In genomic region chr1:54806931-54807611, GRCh38 we compare ENCODE assay signal across 12 cellular contexts. TPM values are rescaled to one million over a fixed set of nuclear protein-coding genes. Genes with fewer than 3 reads are reported as not detected.
DNase-seq lines count a peak whose midpoint lies in the region; ATAC-seq and TF ChIP-seq lines count a peak whose summit lies in the region.
"Had no signal": no experiment of that assay in that cellular context is flagged by ENCODE, and none has a peak within 500 bp of the region (broad histone marks: within the 10 kb centered on the region; RNA-seq: fewer than 3 reads in every experiment).

No MANE protein-coding gene starts in this region.

- no peak for TF ChIP-seq CTCF in CD4-positive, alpha-beta T cell (IDR thresholded peaks at IDR 0.05)
- TF ChIP-seq CTCF in HFFc6 (IDR thresholded peaks at IDR 0.05): no peak
- TF ChIP-seq CTCF in lower lobe of right lung (IDR thresholded peaks at IDR 0.05): no peak

- no peak overlapping the region for H3K27ac ChIP-seq in CD4-positive, alpha-beta T cell (ENCODE audit: low read depth, low read length)
- H3K27ac ChIP-seq in lower lobe of right lung (no peak overlapping the region), caudate nucleus (ENCODE audit: low read depth, low read length) (no peak overlapping the region)

- H3K4me3 ChIP-seq in lower lobe of right lung: no peak overlapping the region
- H3K4me3 ChIP-seq: smooth muscle cell had no signal

- H3K9me3 ChIP-seq in CD4-positive, alpha-beta T cell (ENCODE audit: control insufficient read depth, low read length): no peaks in the 10 kb centered on the region
- no peaks in the 10 kb centered on the region for H3K9me3 ChIP-seq in lower lobe of right lung

- no peak overlapping the region for H3K4me3 Mint-ChIP-seq in CD4-positive, alpha-beta T cell
- no peak overlapping the region for H3K4me3 Mint-ChIP-seq in HFFc6
- peak overlapping the region; percentile 14 for H3K4me3 Mint-ChIP-seq in activated CD8-positive, alpha-beta memory T cell treated with anti-CD3 and anti-CD28 coated beads, Interleukin-2, amount 10 ng/mL, durations not matched to agents 7 days and 5 days

- peak in 1 of 10 experiments; percentile 11 for DNase-seq in CD4-positive, alpha-beta T cell
- DNase-seq in HFFc6 (peak; percentile 45), lower lobe of right lung (no peak), NCI-H1417 (lab: John Stamatoyannopoulos, UW) (no peak), C1 segment of cervical spinal cord (lab: John Stamatoyannopoulos, UW) (no peak), caudate nucleus (lab: John Stamatoyannopoulos, UW) (no peak)
- DNase-seq in activated CD8-positive, alpha-beta memory T cell treated with anti-CD3 and anti-CD28 coated beads, Interleukin-2, amount 10 ng/mL, durations not matched to agents 7 days and 5 days: peak; percentile 85
- DNase-seq: activated naive CD4-positive, alpha-beta T cell treated with anti-CD3 and anti-CD28 coated beads, Interleukin-2, amount 50 U/mL, for 16 hours; DMS53; Karpas-422 had no signal

- intact Hi-C loops in CD4-positive, alpha-beta T cell (cut with DNase I, micrococcal nuclease): no loop called here
- intact Hi-C loops in lower lobe of right lung (cut with DNase I): no loop called here

- no peaks in the 10 kb centered on the region for H3K36me3 ChIP-seq in lower lobe of right lung

- H3K27me3 ChIP-seq in CD4-positive, alpha-beta T cell (ENCODE audit: control insufficient read depth, insufficient read depth, low read length): no peaks in the 10 kb centered on the region
- H3K27me3 ChIP-seq in lower lobe of right lung (ENCODE audit: low read depth): no peaks in the 10 kb centered on the region

- CTCF ChIA-PET in CD4-positive, alpha-beta T cell (lab: Charles Lee): no interaction called here
- CTCF ChIA-PET in activated CD8-positive, alpha-beta memory T cell treated with anti-CD3 and anti-CD28 coated beads, Interleukin-2, amount 10 ng/mL, durations not matched to agents 7 days and 5 days (lab: Charles Lee): interaction anchor here (0.6 to 2.9 kb wide), 14 partner anchors 9 to 754 kb away, joined by 3 to 24 read pairs (median 4); partner anchors contain the start of genes TCEANC2, TMEM59 and TTC4

- POLR2A ChIA-PET in CD4-positive, alpha-beta T cell (lab: Charles Lee): no interaction called here

- peaks cover 20% of the 10 kb centered on the region for H3K4me1 Mint-ChIP-seq in CD4-positive, alpha-beta T cell (ENCODE audit: low read depth)
- H3K4me1 Mint-ChIP-seq in HFFc6 (ENCODE audit: low read depth): peaks cover 45% of the 10 kb centered on the region
- peaks cover 80% of the 10 kb centered on the region for H3K4me1 Mint-ChIP-seq in activated CD8-positive, alpha-beta memory T cell treated with anti-CD3 and anti-CD28 coated beads, Interleukin-2, amount 10 ng/mL, durations not matched to agents 7 days and 5 days

- no peaks in the 10 kb centered on the region for H3K9me3 Mint-ChIP-seq in CD4-positive, alpha-beta T cell
- no peaks in the 10 kb centered on the region for H3K9me3 Mint-ChIP-seq in HFFc6
- no peaks in the 10 kb centered on the region for H3K9me3 Mint-ChIP-seq in activated CD8-positive, alpha-beta memory T cell treated with anti-CD3 and anti-CD28 coated beads, Interleukin-2, amount 10 ng/mL, durations not matched to agents 7 days and 5 days (ENCODE audit: low read depth)

- H3K27ac Mint-ChIP-seq in CD4-positive, alpha-beta T cell: no peak overlapping the region
- H3K27ac Mint-ChIP-seq in HFFc6: no peak overlapping the region
- peak overlapping the region; percentile 83 for H3K27ac Mint-ChIP-seq in activated CD8-positive, alpha-beta memory T cell treated with anti-CD3 and anti-CD28 coated beads, Interleukin-2, amount 10 ng/mL, durations not matched to agents 7 days and 5 days

- no peaks in the 10 kb centered on the region for H3K36me3 Mint-ChIP-seq in CD4-positive, alpha-beta T cell (ENCODE audit: low read depth)
- H3K36me3 Mint-ChIP-seq in HFFc6 (ENCODE audit: low read depth): no peaks in the 10 kb centered on the region
- no peaks in the 10 kb centered on the region for H3K36me3 Mint-ChIP-seq in activated CD8-positive, alpha-beta memory T cell treated with anti-CD3 and anti-CD28 coated beads, Interleukin-2, amount 10 ng/mL, durations not matched to agents 7 days and 5 days

- no peaks in the 10 kb centered on the region for H3K4me1 ChIP-seq in lower lobe of right lung

- H3K27me3 Mint-ChIP-seq in CD4-positive, alpha-beta T cell: no peaks in the 10 kb centered on the region
- peaks cover 7% of the 10 kb centered on the region for H3K27me3 Mint-ChIP-seq in HFFc6 (ENCODE audit: insufficient read depth)
- no peaks in the 10 kb centered on the region for H3K27me3 Mint-ChIP-seq in activated CD8-positive, alpha-beta memory T cell treated with anti-CD3 and anti-CD28 coated beads, Interleukin-2, amount 10 ng/mL, durations not matched to agents 7 days and 5 days

- ATAC-seq in CD4-positive, alpha-beta T cell (ENCODE audit: poor library complexity): peak; percentile 35
- peak; percentile 62 for ATAC-seq in activated CD8-positive, alpha-beta memory T cell treated with anti-CD3 and anti-CD28 coated beads, Interleukin-2, amount 10 ng/mL, durations not matched to agents 7 days and 5 days
- ATAC-seq in lower lobe of right lung: peak; percentile 28 to 33
- no peak for ATAC-seq in GM18909 (IDR thresholded peaks at IDR 0.05; ENCODE audit: poor library complexity, unreplicated experiment)

RNA-seq across cellular contexts. Expression of gene TTC22, which starts 5.9 kb away (rescaled TPM):
- total RNA-seq in CD4-positive, alpha-beta T cell: 1 to 10 TPM; 4.4 to 4.5 TPM
- not detected for total RNA-seq in HFFc6 (2021; fragmentation: NEBNext Ultra II Directional; extraction: Animal tissue kit (Norgen Biotek cat#: 25700))
- total RNA-seq in activated CD8-positive, alpha-beta memory T cell treated with anti-CD3 and anti-CD28 coated beads, Interleukin-2, amount 10 ng/mL, durations not matched to agents 7 days and 5 days: 10 to 100 TPM in 1 of 2 experiments, 1 to 10 TPM in 1; 9.1 to 17.9 TPM
- 8.4 TPM for total RNA-seq in lower lobe of right lung

RNA-seq across cellular contexts. Expression of gene PARS2, which starts 42.7 kb away (rescaled TPM):
- not detected for total RNA-seq in CD4-positive, alpha-beta T cell
- 1 to 10 TPM; 3.3 to 4.2 (median 3.6) TPM for total RNA-seq in HFFc6 (2021; fragmentation: NEBNext Ultra II Directional; extraction: Animal tissue kit (Norgen Biotek cat#: 25700))
- 1 to 10 TPM; 5.0 to 6.4 TPM for total RNA-seq in activated CD8-positive, alpha-beta memory T cell treated with anti-CD3 and anti-CD28 coated beads, Interleukin-2, amount 10 ng/mL, durations not matched to agents 7 days and 5 days
- total RNA-seq in lower lobe of right lung: 3.3 TPM

Comparison
In these comparisons a context has a peak if more than half of its experiments do, and no peak if none do; other contexts are left out.
1. DNase-seq: peak in HFFc6 (single experiment) and activated CD8-positive, alpha-beta memory T cell treated with anti-CD3 and anti-CD28 coated beads, Interleukin-2, amount 10 ng/mL, durations not matched to agents 7 days and 5 days (single experiment); none in lower lobe of right lung (single experiment), NCI-H1417 (0 of 3), C1 segment of cervical spinal cord (0 of 14) and caudate nucleus (0 of 61).